20 cellular contexts compared by ENCODE assay signal in genomic region chr18:12593861-12594260, GRCh38.
"Had no signal": no experiment of that assay in that cellular context is flagged by ENCODE, and none has a peak within 500 bp of the region (broad histone marks: within the 10 kb centered on the region; RNA-seq: fewer than 3 reads in every experiment).

No MANE protein-coding gene starts in this region.

- H3K36me3 Mint-ChIP-seq: stimulated activated memory B cell treated with anti-CD40 and anti-IgM and Interleukin-4, amounts not matched to agents 10 μg/mL and 1 μg/mL and 100 μg/mL, for 72 hours had no signal

- H3K9me3 Mint-ChIP-seq: activated CD4-positive, alpha-beta T cell treated with anti-CD3 and anti-CD28 coated beads, Interleukin-2, amount 10 ng/mL, durations not matched to agents 24 days and 14 days; activated CD8-positive, alpha-beta T cell treated with anti-CD3 and anti-CD28 coated beads for 36 hours; activated naive CD8-positive, alpha-beta T cell treated with anti-CD3 and anti-CD28 coated beads for 36 hours; activated T-helper 17 cell treated with anti-CD3 and anti-CD28 coated beads, Interleukin-2, amount 50 U/mL, for 72 hours; nephron; stimulated activated memory B cell treated with anti-CD40 and anti-IgM and Interleukin-4, amounts not matched to agents 10 μg/mL and 1 μg/mL and 100 μg/mL, for 72 hours had no signal

- H3K9me3 ChIP-seq: gastrocnemius medialis, left ventricle myocardium inferior, sigmoid colon had no signal

- H3K27me3 Mint-ChIP-seq: activated CD8-positive, alpha-beta T cell treated with anti-CD3 and anti-CD28 coated beads for 36 hours; activated naive CD8-positive, alpha-beta T cell treated with anti-CD3 and anti-CD28 coated beads for 36 hours; activated T-helper 17 cell treated with anti-CD3 and anti-CD28 coated beads, Interleukin-2, amount 50 U/mL, for 72 hours; stimulated activated memory B cell treated with anti-CD40 and anti-IgM and Interleukin-4, amounts not matched to agents 10 μg/mL and 1 μg/mL and 100 μg/mL, for 72 hours had no signal

- H3K27ac ChIP-seq: gastrocnemius medialis, left ventricle myocardium inferior, sigmoid colon had no signal

- ATAC-seq: activated CD8-positive, alpha-beta T cell treated with anti-CD3 and anti-CD28 coated beads for 36 hours; activated T-helper 17 cell treated with anti-CD3 and anti-CD28 coated beads, Interleukin-2, amount 50 U/mL, for 72 hours; gastrocnemius medialis; stimulated activated memory B cell treated with anti-CD40 and anti-IgM and Interleukin-4, amounts not matched to agents 10 μg/mL and 1 μg/mL and 100 μg/mL, for 72 hours had no signal

- H3K4me3 ChIP-seq: gastrocnemius medialis, left ventricle myocardium inferior, sigmoid colon had no signal

- H3K27me3 ChIP-seq: gastrocnemius medialis, sigmoid colon had no signal

- H3K36me3 ChIP-seq: gastrocnemius medialis, left ventricle myocardium inferior, sigmoid colon had no signal

- DNase-seq: activated CD4-positive, alpha-beta T cell treated with anti-CD3 and anti-CD28 coated beads, Interleukin-2, amount 10 ng/mL, durations not matched to agents 24 days and 14 days; activated CD8-positive, alpha-beta T cell treated with anti-CD3 and anti-CD28 coated beads for 36 hours; activated naive CD4-positive, alpha-beta T cell; activated naive CD8-positive, alpha-beta T cell treated with anti-CD3 and anti-CD28 coated beads for 36 hours; activated T-cell treated with anti-CD3 and anti-CD28 coated beads, Interleukin-2, amount 50 U/mL, for 1 hour; amygdala; cortex of kidney; effector CD4-positive, alpha-beta T cell; gastrocnemius medialis; head of caudate nucleus; left ventricle myocardium inferior; mammary epithelial cell; midbrain; nucleus accumbens; sigmoid colon; stimulated activated CD4-positive, alpha-beta T cell treated with anti-CD3 and anti-CD28 coated beads, Interleukin-4, amount 100 ng/mL, for 4 hours; T1000 had no signal

- H3K27ac Mint-ChIP-seq: activated CD4-positive, alpha-beta T cell treated with anti-CD3 and anti-CD28 coated beads, Interleukin-2, amount 10 ng/mL, durations not matched to agents 24 days and 14 days; activated CD8-positive, alpha-beta T cell treated with anti-CD3 and anti-CD28 coated beads for 36 hours; activated naive CD8-positive, alpha-beta T cell treated with anti-CD3 and anti-CD28 coated beads for 36 hours; activated T-helper 17 cell treated with anti-CD3 and anti-CD28 coated beads, Interleukin-2, amount 50 U/mL, for 72 hours; nephron; stimulated activated memory B cell treated with anti-CD40 and anti-IgM and Interleukin-4, amounts not matched to agents 10 μg/mL and 1 μg/mL and 100 μg/mL, for 72 hours had no signal

- H3K4me3 Mint-ChIP-seq: activated CD4-positive, alpha-beta T cell treated with anti-CD3 and anti-CD28 coated beads, Interleukin-2, amount 10 ng/mL, durations not matched to agents 24 days and 14 days; activated CD8-positive, alpha-beta T cell treated with anti-CD3 and anti-CD28 coated beads for 36 hours; activated naive CD8-positive, alpha-beta T cell treated with anti-CD3 and anti-CD28 coated beads for 36 hours; activated T-helper 17 cell treated with anti-CD3 and anti-CD28 coated beads, Interleukin-2, amount 50 U/mL, for 72 hours; nephron; stimulated activated memory B cell treated with anti-CD40 and anti-IgM and Interleukin-4, amounts not matched to agents 10 μg/mL and 1 μg/mL and 100 μg/mL, for 72 hours had no signal
